17 cellular contexts compared by ENCODE assay signal in the genomic region with DNA sequence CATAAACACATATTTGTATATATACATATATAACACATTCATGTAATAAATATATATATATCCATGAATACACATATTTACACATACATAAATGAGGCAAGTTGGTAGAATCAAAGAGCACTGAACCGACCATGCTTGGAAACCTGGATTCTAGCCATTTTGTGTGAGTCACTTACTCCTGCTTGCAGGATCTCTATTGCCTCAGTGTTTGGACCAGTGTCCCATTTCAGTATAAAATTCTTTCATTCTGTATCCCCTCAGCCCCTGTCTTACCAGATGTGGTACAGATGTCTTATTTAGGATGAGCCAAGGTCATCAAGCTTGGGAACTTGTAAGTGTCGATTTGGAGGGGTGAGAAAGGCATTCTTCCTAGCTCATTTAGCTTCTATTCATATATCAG.
DNase-seq lines count a peak whose midpoint lies in the region; TF ChIP-seq lines count a peak whose summit lies in the region.
"Had no signal": no experiment of that assay in that cellular context is flagged by ENCODE, and none has a peak within 500 bp of the region (broad histone marks: within the 10 kb centered on the region; RNA-seq: fewer than 3 reads in every experiment).

No MANE protein-coding gene starts in this region.

- no peaks in the 10 kb centered on the region for H3K4me1 ChIP-seq in BE2C
- no peaks in the 10 kb centered on the region for H3K4me1 ChIP-seq in effector memory CD4-positive, alpha-beta T cell (ENCODE audit: control insufficient read depth, insufficient read depth, low read length, poor library complexity, severe bottlenecking)
- H3K4me1 ChIP-seq: testis had no signal

- no peak overlapping the region for H3K27ac ChIP-seq in effector memory CD4-positive, alpha-beta T cell (ENCODE audit: insufficient read depth, low read length, poor library complexity, severe bottlenecking)
- H3K27ac ChIP-seq: testis had no signal

- no peaks in the 10 kb centered on the region for H3K27me3 ChIP-seq in BE2C
- H3K27me3 ChIP-seq in effector memory CD4-positive, alpha-beta T cell (replicated peaks; ENCODE audit: control insufficient read depth, insufficient read depth, low read length, poor library complexity, severe bottlenecking), result no peaks in the 10 kb centered on the region
- H3K27me3 ChIP-seq: testis had no signal

- TF ChIP-seq CTCF in AG09319 (IDR thresholded peaks at IDR 0.05; ENCODE audit: low read depth, low read length) (no peak), HFF-Myc (IDR thresholded peaks at IDR 0.05; ENCODE audit: low read depth, low read length, missing control alignments) (no peak), choroid plexus epithelial cell (conservative IDR thresholded peaks at IDR 0.05; ENCODE audit: low read depth, low read length) (no peak), BE2C (IDR thresholded peaks at IDR 0.05; ENCODE audit: low read depth, low read length) (no peak)

- no peak overlapping the region for H3K4me3 ChIP-seq in HFF-Myc (replicated peaks; ENCODE audit: low read depth, low read length)
- H3K4me3 ChIP-seq in choroid plexus epithelial cell (ENCODE audit: low read depth, low read length), result no peak overlapping the region
- no peak overlapping the region for H3K4me3 ChIP-seq in BE2C (ENCODE audit: low read depth, low read length)
- H3K4me3 ChIP-seq in effector memory CD4-positive, alpha-beta T cell (ENCODE audit: insufficient read depth, low read depth, low read length, poor library complexity, severe bottlenecking), result no peak overlapping the region
- H3K4me3 ChIP-seq: testis had no signal

- H3K36me3 ChIP-seq in BE2C, result no peaks in the 10 kb centered on the region
- H3K36me3 ChIP-seq in effector memory CD4-positive, alpha-beta T cell (ENCODE audit: control insufficient read depth, insufficient read depth, low read length), result no peaks in the 10 kb centered on the region

- no peaks in the 10 kb centered on the region for H3K9me3 ChIP-seq in BE2C
- H3K9me3 ChIP-seq in effector memory CD4-positive, alpha-beta T cell (ENCODE audit: control insufficient read depth, low read length), result no peaks in the 10 kb centered on the region
- H3K9me3 ChIP-seq: testis had no signal

- DNase-seq in AG09319 (ENCODE audit: extremely low read depth, low read depth) (peak; percentile 14), HFF-Myc (ENCODE audit: extremely low read depth, low read depth) (peak; percentile 61), choroid plexus epithelial cell (ENCODE audit: low read depth) (peak; percentile 2), kidney tubule cell (ENCODE audit: low spot score) (peak; percentile 55), SIG-M5 treated with dmso at 0.1 percent for 504 hours (lab: John Stamatoyannopoulos, UW; ENCODE audit: unreplicated experiment) (no peak), BE2C (no peak), NCI-H2227 treated with DMSO at 0.1 percent for 48 hours (lab: John Stamatoyannopoulos, UW) (no peak)
- DNase-seq in effector memory CD4-positive, alpha-beta T cell, result no peak
- DNase-seq: activated CD4-positive, alpha-beta T cell treated with anti-CD3 and anti-CD28 coated beads, Interleukin-2, amount 10 ng/mL, durations not matched to agents 7 days and 5 days; activated naive CD8-positive, alpha-beta T cell treated with anti-CD3 and anti-CD28 coated beads, Interleukin-2, amount 50 U/mL, for 24 hours; activated T-cell treated with anti-CD3 and anti-CD28 coated beads, Interleukin-2, amount 50 U/mL, for 1 hour; cortex of kidney; DMS79 treated with DMSO at 0.1 percent for 48 hours; islet precursor cell; NCI-H2171; SIG-M5; testis had no signal

Comparison
In these comparisons a context has a peak if more than half of its experiments do, and no peak if none do; other contexts are left out.
1. DNase-seq: peak in AG09319 (single experiment), HFF-Myc (single experiment), choroid plexus epithelial cell (single experiment) and kidney tubule cell (single experiment); none in SIG-M5 treated with dmso at 0.1 percent for 504 hours (single experiment), BE2C (single experiment), effector memory CD4-positive, alpha-beta T cell (0 of 3) and NCI-H2227 treated with DMSO at 0.1 percent for 48 hours (single experiment).